15 cellular contexts compared by ENCODE assay signal in the genomic region with DNA sequence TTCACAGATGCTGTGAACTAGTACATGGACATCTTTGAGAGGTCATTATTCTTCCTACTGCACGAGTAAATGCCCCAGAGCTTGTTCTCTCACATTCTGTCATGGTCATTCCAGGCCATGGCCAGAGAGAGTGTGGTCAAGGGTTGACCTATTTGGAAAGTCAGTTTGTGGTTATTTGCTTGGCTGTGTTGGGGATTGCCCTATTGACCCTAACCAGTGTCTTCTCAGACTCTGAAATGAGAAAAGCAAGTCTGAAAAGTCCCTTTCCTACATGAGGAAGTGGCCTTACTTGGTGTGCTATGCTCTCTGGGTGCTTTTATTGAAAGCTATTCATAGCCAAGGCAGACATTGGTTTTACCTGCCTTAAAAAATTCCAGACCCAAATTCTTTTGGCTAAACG. TPM values are rescaled to one million over a fixed set of nuclear protein-coding genes. Genes with fewer than 3 reads are reported as not detected.
DNase-seq lines count a peak whose midpoint lies in the region; ATAC-seq, FAIRE-seq and TF ChIP-seq lines count a peak whose summit lies in the region.
"Had no signal": no experiment of that assay in that cellular context is flagged by ENCODE, and none has a peak within 500 bp of the region (broad histone marks: within the 10 kb centered on the region; RNA-seq: fewer than 3 reads in every experiment).

No MANE protein-coding gene starts in this region.

- H3K4ac ChIP-seq in mesendoderm (ENCODE audit: low read depth, low read length), result no peak overlapping the region

- peak overlapping the region; percentile 82 for H3K27ac ChIP-seq in GM12878 (ENCODE audit: control insufficient read depth, insufficient read depth)
- no peak overlapping the region for H3K27ac ChIP-seq in mesendoderm (ENCODE audit: low read depth, low read length)
- H3K27ac ChIP-seq in lower lobe of right lung, result no peak overlapping the region
- H3K27ac ChIP-seq: BLaER1, epithelial cell of prostate had no signal

- BruUV-seq in GM12878 (replicated peaks; lab: Mats Ljungman, UMichigan), result no TSS peak

- DNase-seq in GM18507 (ENCODE audit: extremely low spot score, insufficient read length, low read depth) (peak; percentile 50), GM12878 (ENCODE audit: low read depth, low spot score) (peak; percentile 75), mesendoderm (no peak), superior temporal gyrus (ENCODE audit: extremely low spot score) (no peak), lower lobe of right lung (no peak)
- DNase-seq in stimulated activated CD4-positive, alpha-beta T cell treated with anti-CD3 and anti-CD28 coated beads, Interleukin-12 subunit alpha, Interleukin-12 subunit beta, amount 100 ng/mL, for 4 hours, result no peak
- DNase-seq: activated CD4-positive, alpha-beta T cell treated with anti-CD3 and anti-CD28 coated beads, Interleukin-2, amount 10 ng/mL, durations not matched to agents 7 days and 5 days; activated effector memory CD4-positive, alpha-beta T cell treated with Interleukin-2 at 50 U/mL for 16 hours; NCI-H1694 had no signal

- no peak overlapping the region for H2AK5ac ChIP-seq in mesendoderm (ENCODE audit: low read length)

- POLR2A ChIA-PET in GM12878 (lab: Charles Lee), result no interaction called here

- no peak overlapping the region for H3K56ac ChIP-seq in mesendoderm (ENCODE audit: low read length)

- TF ChIP-seq POLR2A in GM12878 (IDR thresholded peaks at IDR 0.05; ENCODE audit: low read depth, low read length), result no peak

- no peaks in the 10 kb centered on the region for H3K79me1 ChIP-seq in mesendoderm (ENCODE audit: low read length)

- FAIRE-seq in GM18507 (lab: Jason Lieb, UNC) (peak; percentile 86), GM12878 (lab: Jason Lieb, UNC) (peak; percentile 74)
- FAIRE-seq: H1, HTR-8/SVneo had no signal

- peak; percentile 60 to 72; a peak in 2 of 4 replicates for TF ChIP-seq EP300 in GM12878 (IDR thresholded peaks at IDR 0.05; ENCODE audit: borderline replicate concordance in 1 of 2, control insufficient read depth in 1 of 2, low read depth in 2 of 2, low read length in 2 of 2)

- no peak overlapping the region for H2BK5ac ChIP-seq in mesendoderm (ENCODE audit: low read length)

- H3K27me3 ChIP-seq in GM12878 (replicated peaks in 1 of 2; ENCODE audit: control insufficient read depth in 2 of 2, insufficient read depth in 2 of 2, low read length in 1 of 2) (no peaks in the 10 kb centered on the region), mesendoderm (ENCODE audit: insufficient read depth, low read length, poor library complexity) (no peaks in the 10 kb centered on the region), lower lobe of right lung (ENCODE audit: low read depth) (no peaks in the 10 kb centered on the region)
- H3K27me3 ChIP-seq: BLaER1 had no signal

- CTCF ChIA-PET in GM12878 (lab: Yijun Ruan, JAX), result interaction anchor here (0.8 to 6.2 kb wide), 3 partner anchors 11 to 50 kb away, joined by 3 to 40 read pairs (median 5); no protein-coding TSS in a partner anchor

- TF ChIP-seq CTCF in GM12878 (IDR thresholded peaks at IDR 0.05 in 2 of 3, conservative IDR thresholded peaks at IDR 0.05 in 1 of 3; ENCODE audit: control insufficient read depth in 2 of 3, extremely low read depth in 1 of 3, insufficient read depth in 1 of 3, low read depth in 3 of 3, low read length in 3 of 3), result no peak
- no peak for TF ChIP-seq CTCF in lower lobe of right lung (IDR thresholded peaks at IDR 0.05)

- H3K4me2 ChIP-seq in GM12878 (ENCODE audit: control insufficient read depth, insufficient read depth), result peak overlapping the region; percentile 31; the same call in 1 of the 2 replicates
- H3K4me2 ChIP-seq in mesendoderm (ENCODE audit: low read length), result no peak overlapping the region
- H3K4me2 ChIP-seq: BLaER1 had no signal

- H4K8ac ChIP-seq in mesendoderm (ENCODE audit: low read depth, low read length), result no peak overlapping the region

- WGBS in GM12878 (ENCODE audit: insufficient coverage, insufficient replicate concordance, low lambda C conversion rate, missing lambda C conversion rate), result 2% methylated on average over 2 of the region's 2 CpGs
- no CpG with 5 or more reads among the region's 2 CpGs for WGBS in mesendoderm (ENCODE audit: extremely low coverage, insufficient coverage, low lambda C conversion rate)

- SMC1A ChIA-PET in GM12878 (lab: Charles Lee; ENCODE audit: uncharacterized antibody, unreplicated experiment), result interaction anchor here (1.0 to 1.8 kb wide), 7 partner anchors 11 to 1246 kb away, joined by 3 to 5 read pairs (median 4); no protein-coding TSS in a partner anchor

- H3K4me3 ChIP-seq in GM12878 (no peak overlapping the region), mesendoderm (ENCODE audit: low read length) (no peak overlapping the region), lower lobe of right lung (no peak overlapping the region)
- H3K4me3 ChIP-seq: BLaER1 had no signal

- no peak overlapping the region for H4K5ac ChIP-seq in mesendoderm (ENCODE audit: low read length)

- H2AFZ ChIP-seq in GM12878 (ENCODE audit: control insufficient read depth, low read depth, low read length), result peak overlapping the region; percentile 1; the same call in 1 of the 2 replicates

- H3K79me2 ChIP-seq in GM12878 (ENCODE audit: control insufficient read depth, insufficient read depth, low read length) (peaks cover 24% of the 10 kb centered on the region), mesendoderm (ENCODE audit: control insufficient read depth, insufficient read depth, low read length) (no peaks in the 10 kb centered on the region)

- no peak overlapping the region for H2BK15ac ChIP-seq in mesendoderm (replicated peaks; ENCODE audit: low read depth)

- ATAC-seq in GM21367 (IDR thresholded peaks at IDR 0.05; ENCODE audit: unreplicated experiment) (peak; percentile 65), HG03064 (IDR thresholded peaks at IDR 0.05; ENCODE audit: low read depth, unreplicated experiment) (peak; percentile 73), GM12878 (peak; percentile 92), lower lobe of right lung (no peak)

- H3K4me1 ChIP-seq in GM12878 (ENCODE audit: control insufficient read depth, insufficient read depth, low read length) (peaks cover 51% of the 10 kb centered on the region), mesendoderm (ENCODE audit: control insufficient read depth, low read depth, low read length) (no peaks in the 10 kb centered on the region), lower lobe of right lung (peaks cover 6% of the 10 kb centered on the region)
- H3K4me1 ChIP-seq: BLaER1 had no signal

- no peak overlapping the region for H3K18ac ChIP-seq in mesendoderm (ENCODE audit: low read length)

- RAD21 ChIA-PET in GM12878 (lab: Charles Lee; ENCODE audit: unreplicated experiment), result interaction anchor here (1.2 to 1.3 kb wide), 2 partner anchors 22 to 75 kb away, joined by 3 to 4 read pairs; no protein-coding TSS in a partner anchor

- no peak overlapping the region for H3K23ac ChIP-seq in mesendoderm (ENCODE audit: low read length)

- in situ Hi-C loops in GM12878 (cut with MboI), result no loop called here

- H3K36me3 ChIP-seq in GM12878 (ENCODE audit: control insufficient read depth in 2 of 2, insufficient read depth in 2 of 2, low read length in 1 of 2) (peaks cover 0 to 2% of the 10 kb centered on the region in 2 experiments; a peak in 2 of 4 replicates), mesendoderm (ENCODE audit: control insufficient read depth, insufficient read depth, low read length) (no peaks in the 10 kb centered on the region), lower lobe of right lung (no peaks in the 10 kb centered on the region)
- H3K36me3 ChIP-seq: BLaER1 had no signal

- peak overlapping the region; percentile 55 for H3K9ac ChIP-seq in GM12878 (ENCODE audit: control insufficient read depth, insufficient read depth, low read length)
- no peak overlapping the region for H3K9ac ChIP-seq in mesendoderm (ENCODE audit: low read length)
- H3K9ac ChIP-seq: BLaER1 had no signal

- intact Hi-C loops in GM12878 (cut with micrococcal nuclease; ENCODE audit: unreplicated experiment) (loop anchor here (5.0 kb wide), 1 partner anchor 172 kb away; no protein-coding TSS in a partner anchor), lower lobe of right lung (cut with DNase I) (no loop called here)

- H3K9me3 ChIP-seq in GM12878 (replicated peaks; ENCODE audit: control insufficient read depth, insufficient read depth, low read length) (no peaks in the 10 kb centered on the region; the same call in 2 of the 3 replicates), lower lobe of right lung (no peaks in the 10 kb centered on the region)

- no peak overlapping the region for H2BK120ac ChIP-seq in mesendoderm (ENCODE audit: low read depth, low read length)

- H4K20me1 ChIP-seq in GM12878 (ENCODE audit: control insufficient read depth, insufficient read depth), result no peaks in the 10 kb centered on the region
- H4K20me1 ChIP-seq: BLaER1 had no signal

- TF ChIP-seq RAD21 in GM12878 (IDR thresholded peaks at IDR 0.05; ENCODE audit: insufficient read depth, low read depth, low read length), result no peak

TF ChIP-seq in GM12878, 131 proteins besides CTCF, POLR2A, EP300 and RAD21 (continues in another document):
- TF ChIP-seq ZNF207 (IDR thresholded peaks at IDR 0.05; ENCODE audit: borderline replicate concordance), result no peak
- TF ChIP-seq SREBF2 (IDR thresholded peaks at IDR 0.05; ENCODE audit: low read length), result no peak

RNA-seq across cellular contexts. Expression of a gene that starts 26.6 kb away (rescaled TPM):
- total RNA-seq in GM12878 (2013; cell fraction: nucleolus; rRNA removed), result 7.1 and 7.6 TPM in 2 replicates
- total RNA-seq in GM12878 (2014; rRNA removed) (9.3 and 10.0 TPM in 2 replicates), GM12878 (2014; rRNA removed; fragmentation: Illumina TruSeq; extraction: Trizol) (10.8 and 10.9 TPM in 2 replicates), GM12878 (2021) (31.9 and 34.1 TPM in 2 replicates), lower lobe of right lung (23.5 TPM)
- polyA plus RNA-seq in GM12878 (2011; ENCODE audit: low read depth), result 13.8 TPM
- polyA plus RNA-seq in GM12878 (2011; rRNA removed) (5.7 and 6.6 TPM in 2 replicates), GM12878 (2014; fragmentation: Illumina TruSeq; extraction: Trizol) (32.2 and 39.5 TPM in 2 replicates), GM12878 (2014; fragmentation: Nextera tagmentation; extraction: Ambion mirVana) (10 to 100 TPM in 1 of 2 experiments, 1 to 10 TPM in 1; 8.4 to 15.4 TPM), GM12878 (2014; rRNA removed) (13.0 and 13.4 TPM in 2 replicates), GM12878 (2016; fragmentation: Nextera tagmentation; extraction: Ambion mirVana) (10 to 100 TPM in 1 of 2 experiments, 1 to 10 TPM in 1; 9.0 to 11.4 TPM)
- 3.2 and 5.1 TPM in 2 replicates for polyA plus RNA-seq in GM12878 (2011; cell fraction: cytosol; rRNA removed)
- polyA plus RNA-seq in GM12878 (2011; cell fraction: nucleus; rRNA removed), result 3.4 and 5.3 TPM in 2 replicates
- polyA plus RNA-seq in GM12878 (2012), result 16.6 and 19.3 TPM in 2 replicates
- polyA minus RNA-seq in GM12878 (2011; rRNA and poly(A)+ RNA removed), result 1.6 and 2.3 TPM in 2 replicates
- polyA minus RNA-seq in GM12878 (2011; cell fraction: cytosol; rRNA and poly(A)+ RNA removed), result 1.7 and 2.1 TPM in 2 replicates
- 0.85 and 1.7 TPM in 2 replicates for polyA minus RNA-seq in GM12878 (2011; cell fraction: nucleus; rRNA and poly(A)+ RNA removed)
- polyA plus RNA-seq in mesendoderm (2013, experiment 1 of 2), result 0.32 TPM
- polyA plus RNA-seq in mesendoderm (2013, experiment 2 of 2), result 0.29 TPM
- total RNA-seq: activated CD4-positive, alpha-beta T cell treated with anti-CD3 and anti-CD28 coated beads, Interleukin-2, amount 10 ng/mL, durations not matched to agents 7 days and 5 days had no signal

Comparison
In these comparisons a context has a peak if more than half of its experiments do, and no peak if none do; other contexts are left out.
1. DNase-seq: peak in GM18507 (single experiment) and GM12878 (single experiment); none in mesendoderm (single experiment), stimulated activated CD4-positive, alpha-beta T cell treated with anti-CD3 and anti-CD28 coated beads, Interleukin-12 subunit alpha, Interleukin-12 subunit beta, amount 100 ng/mL, for 4 hours (single experiment), superior temporal gyrus (single experiment) and lower lobe of right lung (single experiment).
2. ATAC-seq: peak in GM21367 (single experiment), HG03064 (single experiment) and GM12878 (single experiment); none in lower lobe of right lung (0 of 2).